In the genomic region with DNA sequence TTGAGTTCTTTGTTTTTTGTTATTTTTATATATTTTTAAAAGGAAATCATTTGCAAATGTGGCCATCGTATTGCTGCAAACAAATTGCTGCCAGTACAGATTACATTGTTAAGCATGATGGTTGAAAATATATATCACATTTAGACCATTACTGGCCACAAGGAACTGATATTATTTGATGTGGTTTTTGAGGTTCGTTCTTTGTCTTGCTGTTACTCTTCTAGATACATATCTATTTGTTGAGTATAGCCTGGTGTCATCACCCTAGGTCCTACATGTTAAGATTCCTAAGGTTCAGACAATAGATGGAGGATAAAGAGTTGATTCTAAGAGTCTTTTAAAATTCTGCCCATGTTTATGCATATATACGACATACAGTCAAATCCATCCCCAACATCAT, we compare ENCODE assay signal across 1 cellular context.
TF ChIP-seq lines count a peak whose summit lies in the region.

No MANE protein-coding gene starts in this region.

TF ChIP-seq in GM12878, 131 proteins besides CTCF, POLR2A, EP300 and RAD21 (continued from another document and continues in another):
- TF ChIP-seq, protein P1, sequence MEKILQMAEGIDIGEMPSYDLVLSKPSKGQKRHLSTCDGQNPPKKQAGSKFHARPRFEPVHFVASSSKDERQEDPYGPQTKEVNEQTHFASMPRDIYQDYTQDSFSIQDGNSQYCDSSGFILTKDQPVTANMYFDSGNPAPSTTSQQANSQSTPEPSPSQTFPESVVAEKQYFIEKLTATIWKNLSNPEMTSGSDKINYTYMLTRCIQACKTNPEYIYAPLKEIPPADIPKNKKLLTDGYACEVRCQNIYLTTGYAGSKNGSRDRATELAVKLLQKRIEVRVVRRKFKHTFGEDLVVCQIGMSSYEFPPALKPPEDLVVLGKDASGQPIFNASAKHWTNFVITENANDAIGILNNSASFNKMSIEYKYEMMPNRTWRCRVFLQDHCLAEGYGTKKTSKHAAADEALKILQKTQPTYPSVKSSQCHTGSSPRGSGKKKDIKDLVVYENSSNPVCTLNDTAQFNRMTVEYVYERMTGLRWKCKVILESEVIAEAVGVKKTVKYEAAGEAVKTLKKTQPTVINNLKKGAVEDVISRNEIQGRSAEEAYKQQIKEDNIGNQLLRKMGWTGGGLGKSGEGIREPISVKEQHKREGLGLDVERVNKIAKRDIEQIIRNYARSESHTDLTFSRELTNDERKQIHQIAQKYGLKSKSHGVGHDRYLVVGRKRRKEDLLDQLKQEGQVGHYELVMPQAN (conservative IDR thresholded peaks at IDR 0.05): no peak
- no peak for TF ChIP-seq LARP7 (IDR thresholded peaks at IDR 0.05)
- no peak for TF ChIP-seq ESRRA (IDR thresholded peaks at IDR 0.05; ENCODE audit: low read length)
- TF ChIP-seq ASH2L (IDR thresholded peaks at IDR 0.05; ENCODE audit: borderline replicate concordance, low read depth): no peak
- TF ChIP-seq, protein P2, sequence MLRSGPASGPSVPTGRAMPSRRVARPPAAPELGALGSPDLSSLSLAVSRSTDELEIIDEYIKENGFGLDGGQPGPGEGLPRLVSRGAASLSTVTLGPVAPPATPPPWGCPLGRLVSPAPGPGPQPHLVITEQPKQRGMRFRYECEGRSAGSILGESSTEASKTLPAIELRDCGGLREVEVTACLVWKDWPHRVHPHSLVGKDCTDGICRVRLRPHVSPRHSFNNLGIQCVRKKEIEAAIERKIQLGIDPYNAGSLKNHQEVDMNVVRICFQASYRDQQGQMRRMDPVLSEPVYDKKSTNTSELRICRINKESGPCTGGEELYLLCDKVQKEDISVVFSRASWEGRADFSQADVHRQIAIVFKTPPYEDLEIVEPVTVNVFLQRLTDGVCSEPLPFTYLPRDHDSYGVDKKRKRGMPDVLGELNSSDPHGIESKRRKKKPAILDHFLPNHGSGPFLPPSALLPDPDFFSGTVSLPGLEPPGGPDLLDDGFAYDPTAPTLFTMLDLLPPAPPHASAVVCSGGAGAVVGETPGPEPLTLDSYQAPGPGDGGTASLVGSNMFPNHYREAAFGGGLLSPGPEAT (IDR thresholded peaks at IDR 0.05; ENCODE audit: low read depth): no peak
- TF ChIP-seq CREB1 (IDR thresholded peaks at IDR 0.05; ENCODE audit: low read depth): no peak
- TF ChIP-seq PAX5 (IDR thresholded peaks at IDR 0.05; ENCODE audit: borderline replicate concordance, low read depth, low read length): no peak
- no peak for TF ChIP-seq WRNIP1 (IDR thresholded peaks at IDR 0.05; ENCODE audit: borderline replicate concordance, low read depth, low read length)
- no peak for TF ChIP-seq SMAD1 (IDR thresholded peaks at IDR 0.05; ENCODE audit: low read depth, partially characterized antibody)
- no peak for TF ChIP-seq SIN3A (IDR thresholded peaks at IDR 0.05; ENCODE audit: low read depth, low read length)
- TF ChIP-seq POLR2AphosphoS2 (IDR thresholded peaks at IDR 0.05; ENCODE audit: low read depth, low read length): no peak
- TF ChIP-seq NFYA (IDR thresholded peaks at IDR 0.05; ENCODE audit: borderline replicate concordance, low read depth, low read length): no peak
- TF ChIP-seq SRF (IDR thresholded peaks at IDR 0.05; ENCODE audit: low read depth in 2 of 2, low read length in 2 of 2): no peak
- TF ChIP-seq, protein P3, sequence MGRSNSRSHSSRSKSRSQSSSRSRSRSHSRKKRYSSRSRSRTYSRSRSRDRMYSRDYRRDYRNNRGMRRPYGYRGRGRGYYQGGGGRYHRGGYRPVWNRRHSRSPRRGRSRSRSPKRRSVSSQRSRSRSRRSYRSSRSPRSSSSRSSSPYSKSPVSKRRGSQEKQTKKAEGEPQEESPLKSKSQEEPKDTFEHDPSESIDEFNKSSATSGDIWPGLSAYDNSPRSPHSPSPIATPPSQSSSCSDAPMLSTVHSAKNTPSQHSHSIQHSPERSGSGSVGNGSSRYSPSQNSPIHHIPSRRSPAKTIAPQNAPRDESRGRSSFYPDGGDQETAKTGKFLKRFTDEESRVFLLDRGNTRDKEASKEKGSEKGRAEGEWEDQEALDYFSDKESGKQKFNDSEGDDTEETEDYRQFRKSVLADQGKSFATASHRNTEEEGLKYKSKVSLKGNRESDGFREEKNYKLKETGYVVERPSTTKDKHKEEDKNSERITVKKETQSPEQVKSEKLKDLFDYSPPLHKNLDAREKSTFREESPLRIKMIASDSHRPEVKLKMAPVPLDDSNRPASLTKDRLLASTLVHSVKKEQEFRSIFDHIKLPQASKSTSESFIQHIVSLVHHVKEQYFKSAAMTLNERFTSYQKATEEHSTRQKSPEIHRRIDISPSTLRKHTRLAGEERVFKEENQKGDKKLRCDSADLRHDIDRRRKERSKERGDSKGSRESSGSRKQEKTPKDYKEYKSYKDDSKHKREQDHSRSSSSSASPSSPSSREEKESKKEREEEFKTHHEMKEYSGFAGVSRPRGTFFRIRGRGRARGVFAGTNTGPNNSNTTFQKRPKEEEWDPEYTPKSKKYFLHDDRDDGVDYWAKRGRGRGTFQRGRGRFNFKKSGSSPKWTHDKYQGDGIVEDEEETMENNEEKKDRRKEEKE (IDR thresholded peaks at IDR 0.05): no peak
- TF ChIP-seq FOXK2 (IDR thresholded peaks at IDR 0.05): no peak
- TF ChIP-seq, protein P4, sequence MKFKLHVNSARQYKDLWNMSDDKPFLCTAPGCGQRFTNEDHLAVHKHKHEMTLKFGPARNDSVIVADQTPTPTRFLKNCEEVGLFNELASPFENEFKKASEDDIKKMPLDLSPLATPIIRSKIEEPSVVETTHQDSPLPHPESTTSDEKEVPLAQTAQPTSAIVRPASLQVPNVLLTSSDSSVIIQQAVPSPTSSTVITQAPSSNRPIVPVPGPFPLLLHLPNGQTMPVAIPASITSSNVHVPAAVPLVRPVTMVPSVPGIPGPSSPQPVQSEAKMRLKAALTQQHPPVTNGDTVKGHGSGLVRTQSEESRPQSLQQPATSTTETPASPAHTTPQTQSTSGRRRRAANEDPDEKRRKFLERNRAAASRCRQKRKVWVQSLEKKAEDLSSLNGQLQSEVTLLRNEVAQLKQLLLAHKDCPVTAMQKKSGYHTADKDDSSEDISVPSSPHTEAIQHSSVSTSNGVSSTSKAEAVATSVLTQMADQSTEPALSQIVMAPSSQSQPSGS (IDR thresholded peaks at IDR 0.05; ENCODE audit: low read length): peak; percentile 50; the same call in 1 of the 2 replicates
- TF ChIP-seq, protein P5, sequence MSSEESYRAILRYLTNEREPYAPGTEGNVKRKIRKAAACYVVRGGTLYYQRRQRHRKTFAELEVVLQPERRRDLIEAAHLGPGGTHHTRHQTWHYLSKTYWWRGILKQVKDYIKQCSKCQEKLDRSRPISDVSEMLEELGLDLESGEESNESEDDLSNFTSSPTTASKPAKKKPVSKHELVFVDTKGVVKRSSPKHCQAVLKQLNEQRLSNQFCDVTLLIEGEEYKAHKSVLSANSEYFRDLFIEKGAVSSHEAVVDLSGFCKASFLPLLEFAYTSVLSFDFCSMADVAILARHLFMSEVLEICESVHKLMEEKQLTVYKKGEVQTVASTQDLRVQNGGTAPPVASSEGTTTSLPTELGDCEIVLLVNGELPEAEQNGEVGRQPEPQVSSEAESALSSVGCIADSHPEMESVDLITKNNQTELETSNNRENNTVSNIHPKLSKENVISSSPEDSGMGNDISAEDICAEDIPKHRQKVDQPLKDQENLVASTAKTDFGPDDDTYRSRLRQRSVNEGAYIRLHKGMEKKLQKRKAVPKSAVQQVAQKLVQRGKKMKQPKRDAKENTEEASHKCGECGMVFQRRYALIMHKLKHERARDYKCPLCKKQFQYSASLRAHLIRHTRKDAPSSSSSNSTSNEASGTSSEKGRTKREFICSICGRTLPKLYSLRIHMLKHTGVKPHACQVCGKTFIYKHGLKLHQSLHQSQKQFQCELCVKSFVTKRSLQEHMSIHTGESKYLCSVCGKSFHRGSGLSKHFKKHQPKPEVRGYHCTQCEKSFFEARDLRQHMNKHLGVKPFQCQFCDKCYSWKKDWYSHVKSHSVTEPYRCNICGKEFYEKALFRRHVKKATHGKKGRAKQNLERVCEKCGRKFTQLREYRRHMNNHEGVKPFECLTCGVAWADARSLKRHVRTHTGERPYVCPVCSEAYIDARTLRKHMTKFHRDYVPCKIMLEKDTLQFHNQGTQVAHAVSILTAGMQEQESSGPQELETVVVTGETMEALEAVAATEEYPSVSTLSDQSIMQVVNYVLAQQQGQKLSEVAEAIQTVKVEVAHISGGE (CRISPR knock-in tag; IDR thresholded peaks at IDR 0.05): no peak
- no peak for TF ChIP-seq RAD51 (IDR thresholded peaks at IDR 0.05)
- no peak for TF ChIP-seq MYC (IDR thresholded peaks at IDR 0.05; ENCODE audit: insufficient read depth, insufficient read length, insufficient replicate concordance, low read length, severe bottlenecking)
- TF ChIP-seq, protein P6, sequence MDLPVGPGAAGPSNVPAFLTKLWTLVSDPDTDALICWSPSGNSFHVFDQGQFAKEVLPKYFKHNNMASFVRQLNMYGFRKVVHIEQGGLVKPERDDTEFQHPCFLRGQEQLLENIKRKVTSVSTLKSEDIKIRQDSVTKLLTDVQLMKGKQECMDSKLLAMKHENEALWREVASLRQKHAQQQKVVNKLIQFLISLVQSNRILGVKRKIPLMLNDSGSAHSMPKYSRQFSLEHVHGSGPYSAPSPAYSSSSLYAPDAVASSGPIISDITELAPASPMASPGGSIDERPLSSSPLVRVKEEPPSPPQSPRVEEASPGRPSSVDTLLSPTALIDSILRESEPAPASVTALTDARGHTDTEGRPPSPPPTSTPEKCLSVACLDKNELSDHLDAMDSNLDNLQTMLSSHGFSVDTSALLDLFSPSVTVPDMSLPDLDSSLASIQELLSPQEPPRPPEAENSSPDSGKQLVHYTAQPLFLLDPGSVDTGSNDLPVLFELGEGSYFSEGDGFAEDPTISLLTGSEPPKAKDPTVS (IDR thresholded peaks at IDR 0.05; ENCODE audit: low read depth, low read length): no peak
- TF ChIP-seq SP1 (IDR thresholded peaks at IDR 0.05; ENCODE audit: low read depth, low read length): no peak
- peak; percentile 80 for TF ChIP-seq NFIC (IDR thresholded peaks at IDR 0.05; ENCODE audit: low read depth, low read length)
- no peak for TF ChIP-seq CBX3 (IDR thresholded peaks at IDR 0.05; ENCODE audit: borderline replicate concordance, low read depth)
- TF ChIP-seq GATAD2B (conservative IDR thresholded peaks at IDR 0.05; ENCODE audit: low read depth): no peak
- no peak for TF ChIP-seq BRCA1 (IDR thresholded peaks at IDR 0.05; ENCODE audit: low read depth, low read length)
- no peak for TF ChIP-seq MYB (IDR thresholded peaks at IDR 0.05; ENCODE audit: borderline replicate concordance, low read depth, low read length)
- TF ChIP-seq BHLHE40 (IDR thresholded peaks at IDR 0.05; ENCODE audit: borderline replicate concordance in 1 of 2, low read depth in 2 of 2, low read length in 1 of 2): peak in 1 of 2 experiments; percentile 14; a peak in 1 of 4 replicates
- TF ChIP-seq, protein P7, sequence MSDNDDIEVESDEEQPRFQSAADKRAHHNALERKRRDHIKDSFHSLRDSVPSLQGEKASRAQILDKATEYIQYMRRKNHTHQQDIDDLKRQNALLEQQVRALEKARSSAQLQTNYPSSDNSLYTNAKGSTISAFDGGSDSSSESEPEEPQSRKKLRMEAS (IDR thresholded peaks at IDR 0.05; ENCODE audit: low read depth, low read length): no peak
- TF ChIP-seq, protein P8, sequence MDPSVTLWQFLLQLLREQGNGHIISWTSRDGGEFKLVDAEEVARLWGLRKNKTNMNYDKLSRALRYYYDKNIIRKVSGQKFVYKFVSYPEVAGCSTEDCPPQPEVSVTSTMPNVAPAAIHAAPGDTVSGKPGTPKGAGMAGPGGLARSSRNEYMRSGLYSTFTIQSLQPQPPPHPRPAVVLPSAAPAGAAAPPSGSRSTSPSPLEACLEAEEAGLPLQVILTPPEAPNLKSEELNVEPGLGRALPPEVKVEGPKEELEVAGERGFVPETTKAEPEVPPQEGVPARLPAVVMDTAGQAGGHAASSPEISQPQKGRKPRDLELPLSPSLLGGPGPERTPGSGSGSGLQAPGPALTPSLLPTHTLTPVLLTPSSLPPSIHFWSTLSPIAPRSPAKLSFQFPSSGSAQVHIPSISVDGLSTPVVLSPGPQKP (IDR thresholded peaks at IDR 0.05; ENCODE audit: low read depth, low read length): no peak
- no peak for TF ChIP-seq ETV6 (conservative IDR thresholded peaks at IDR 0.05 in 1 of 2, IDR thresholded peaks at IDR 0.05 in 1 of 2; ENCODE audit: borderline replicate concordance in 1 of 2, low read depth in 1 of 2)
- TF ChIP-seq, protein P9, sequence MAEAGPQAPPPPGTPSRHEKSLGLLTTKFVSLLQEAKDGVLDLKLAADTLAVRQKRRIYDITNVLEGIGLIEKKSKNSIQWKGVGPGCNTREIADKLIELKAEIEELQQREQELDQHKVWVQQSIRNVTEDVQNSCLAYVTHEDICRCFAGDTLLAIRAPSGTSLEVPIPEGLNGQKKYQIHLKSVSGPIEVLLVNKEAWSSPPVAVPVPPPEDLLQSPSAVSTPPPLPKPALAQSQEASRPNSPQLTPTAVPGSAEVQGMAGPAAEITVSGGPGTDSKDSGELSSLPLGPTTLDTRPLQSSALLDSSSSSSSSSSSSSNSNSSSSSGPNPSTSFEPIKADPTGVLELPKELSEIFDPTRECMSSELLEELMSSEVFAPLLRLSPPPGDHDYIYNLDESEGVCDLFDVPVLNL (IDR thresholded peaks at IDR 0.05; ENCODE audit: low read depth, low read length): no peak
- TF ChIP-seq ZNF217 (IDR thresholded peaks at IDR 0.05): no peak
- no peak for TF ChIP-seq EED (IDR thresholded peaks at IDR 0.05; ENCODE audit: low read depth)
- TF ChIP-seq, protein P10, sequence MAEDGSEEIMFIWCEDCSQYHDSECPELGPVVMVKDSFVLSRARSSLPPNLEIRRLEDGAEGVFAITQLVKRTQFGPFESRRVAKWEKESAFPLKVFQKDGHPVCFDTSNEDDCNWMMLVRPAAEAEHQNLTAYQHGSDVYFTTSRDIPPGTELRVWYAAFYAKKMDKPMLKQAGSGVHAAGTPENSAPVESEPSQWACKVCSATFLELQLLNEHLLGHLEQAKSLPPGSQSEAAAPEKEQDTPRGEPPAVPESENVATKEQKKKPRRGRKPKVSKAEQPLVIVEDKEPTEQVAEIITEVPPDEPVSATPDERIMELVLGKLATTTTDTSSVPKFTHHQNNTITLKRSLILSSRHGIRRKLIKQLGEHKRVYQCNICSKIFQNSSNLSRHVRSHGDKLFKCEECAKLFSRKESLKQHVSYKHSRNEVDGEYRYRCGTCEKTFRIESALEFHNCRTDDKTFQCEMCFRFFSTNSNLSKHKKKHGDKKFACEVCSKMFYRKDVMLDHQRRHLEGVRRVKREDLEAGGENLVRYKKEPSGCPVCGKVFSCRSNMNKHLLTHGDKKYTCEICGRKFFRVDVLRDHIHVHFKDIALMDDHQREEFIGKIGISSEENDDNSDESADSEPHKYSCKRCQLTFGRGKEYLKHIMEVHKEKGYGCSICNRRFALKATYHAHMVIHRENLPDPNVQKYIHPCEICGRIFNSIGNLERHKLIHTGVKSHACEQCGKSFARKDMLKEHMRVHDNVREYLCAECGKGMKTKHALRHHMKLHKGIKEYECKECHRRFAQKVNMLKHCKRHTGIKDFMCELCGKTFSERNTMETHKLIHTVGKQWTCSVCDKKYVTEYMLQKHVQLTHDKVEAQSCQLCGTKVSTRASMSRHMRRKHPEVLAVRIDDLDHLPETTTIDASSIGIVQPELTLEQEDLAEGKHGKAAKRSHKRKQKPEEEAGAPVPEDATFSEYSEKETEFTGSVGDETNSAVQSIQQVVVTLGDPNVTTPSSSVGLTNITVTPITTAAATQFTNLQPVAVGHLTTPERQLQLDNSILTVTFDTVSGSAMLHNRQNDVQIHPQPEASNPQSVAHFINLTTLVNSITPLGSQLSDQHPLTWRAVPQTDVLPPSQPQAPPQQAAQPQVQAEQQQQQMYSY (CRISPR knock-in tag; IDR thresholded peaks at IDR 0.05): no peak
- TF ChIP-seq KLF5 (IDR thresholded peaks at IDR 0.05; ENCODE audit: partially characterized antibody): no peak
- no peak for TF ChIP-seq KAT2A (conservative IDR thresholded peaks at IDR 0.05; ENCODE audit: control insufficient read depth, low read depth, low read length)
- no peak for TF ChIP-seq DPF2 (IDR thresholded peaks at IDR 0.05)
- no peak for TF ChIP-seq BACH1 (IDR thresholded peaks at IDR 0.05; ENCODE audit: borderline replicate concordance)
- peak; percentile 96 for TF ChIP-seq CBFB (IDR thresholded peaks at IDR 0.05; ENCODE audit: low read depth)
- TF ChIP-seq GABPA (IDR thresholded peaks at IDR 0.05; ENCODE audit: low read depth): no peak
- TF ChIP-seq NR2F1 (conservative IDR thresholded peaks at IDR 0.05): no peak; the same call in 1 of the 2 replicates
